12 cellular contexts compared by ENCODE assay signal in genomic region chr22:25061605-25062377, GRCh38.
DNase-seq lines count a peak whose midpoint lies in the region; ATAC-seq lines count a peak whose summit lies in the region.
"Had no signal": no experiment of that assay in that cellular context is flagged by ENCODE, and none has a peak within 500 bp of the region (broad histone marks: within the 10 kb centered on the region; RNA-seq: fewer than 3 reads in every experiment).

No MANE protein-coding gene starts in this region.

- no peak for DNase-seq in activated CD4-positive, alpha-beta T cell treated with anti-CD3 and anti-CD28 coated beads for 36 hours
- DNase-seq in activated CD4-positive, alpha-beta T cell treated with anti-CD3 and anti-CD28 coated beads, Interleukin-2, amount 50 U/mL, for 48 hours: no peak
- DNase-seq in T-helper 17 cell (no peak), trophoblast cell (no peak), ureter (ENCODE audit: low spot score) (no peak), 8988T (no peak), left ventricle myocardium superior (no peak)
- no peak for DNase-seq in effector memory CD4-positive, alpha-beta T cell
- DNase-seq: NCI-H2081 had no signal

- H3K27ac ChIP-seq in effector memory CD4-positive, alpha-beta T cell (ENCODE audit: insufficient read depth, low read length, poor library complexity, severe bottlenecking): peak overlapping the region; percentile 69
- H3K27ac ChIP-seq in trophoblast cell (ENCODE audit: low read depth, low read length): peak overlapping the region; percentile 56
- H3K27ac ChIP-seq: neutrophil, transverse colon had no signal

- H3K14ac ChIP-seq in trophoblast cell (ENCODE audit: low read length): peak overlapping the region; percentile 46

- no peaks in the 10 kb centered on the region for H3K27me3 Mint-ChIP-seq in activated CD4-positive, alpha-beta T cell treated with anti-CD3 and anti-CD28 coated beads for 36 hours
- H3K27me3 Mint-ChIP-seq in T-helper 17 cell: peaks cover 5% of the 10 kb centered on the region

- H4K12ac ChIP-seq in trophoblast cell (ENCODE audit: low read depth, low read length): no peak overlapping the region

- peak overlapping the region; percentile 5 for H2AK5ac ChIP-seq in trophoblast cell (ENCODE audit: low read length)

- peak overlapping the region; percentile 54 for H2BK12ac ChIP-seq in trophoblast cell (ENCODE audit: low read length)

- peak overlapping the region; percentile 90 for H3K27ac Mint-ChIP-seq in activated CD4-positive, alpha-beta T cell treated with anti-CD3 and anti-CD28 coated beads for 36 hours
- H3K27ac Mint-ChIP-seq in T-helper 17 cell: peak overlapping the region; percentile 99

- H3K9me3 Mint-ChIP-seq in activated CD4-positive, alpha-beta T cell treated with anti-CD3 and anti-CD28 coated beads for 36 hours (ENCODE audit: low read depth): no peaks in the 10 kb centered on the region

- peak overlapping the region; percentile 13 for H2BK5ac ChIP-seq in trophoblast cell (ENCODE audit: low read depth, low read length, poor library complexity)

- no peaks in the 10 kb centered on the region for H3K27me3 ChIP-seq in effector memory CD4-positive, alpha-beta T cell (replicated peaks; ENCODE audit: control insufficient read depth, insufficient read depth, low read length, poor library complexity, severe bottlenecking)
- H3K27me3 ChIP-seq in trophoblast cell (ENCODE audit: insufficient read depth, low read length): no peaks in the 10 kb centered on the region
- H3K27me3 ChIP-seq: transverse colon had no signal

- peak overlapping the region; percentile 68 for H2BK120ac ChIP-seq in trophoblast cell (ENCODE audit: insufficient read depth, low read length, poor library complexity)

- POLR2A ChIA-PET in activated CD4-positive, alpha-beta T cell treated with anti-CD3 and anti-CD28 coated beads for 36 hours (lab: Charles Lee): no interaction called here

- intact Hi-C loops in activated CD4-positive, alpha-beta T cell treated with anti-CD3 and anti-CD28 coated beads for 36 hours (cut with DNase I, micrococcal nuclease): loop anchor here (1.0 to 2.0 kb wide), 3 partner anchors 8 to 507 kb away; partner anchors contain the start of genes GUCD1 (in 1 of the 2) and SNRPD3 (in 1 of the 2)
- intact Hi-C loops in left ventricle myocardium superior (cut with micrococcal nuclease): no loop called here

- H3K9ac ChIP-seq in trophoblast cell (ENCODE audit: low read length): no peak overlapping the region

- ATAC-seq in activated CD4-positive, alpha-beta T cell treated with anti-CD3 and anti-CD28 coated beads for 36 hours: no peak
- ATAC-seq in T-helper 17 cell (no peak), left ventricle myocardium superior (no peak)
- ATAC-seq: left lobe of liver had no signal

- H3K79me1 ChIP-seq in trophoblast cell (ENCODE audit: low read length): peaks cover 13% of the 10 kb centered on the region

- WGBS in trophoblast cell (ENCODE audit: extremely low coverage, insufficient coverage, insufficient read length): no CpG with 5 or more reads among the region's 8 CpGs

- peaks cover 1% of the 10 kb centered on the region for H3K79me2 ChIP-seq in trophoblast cell (ENCODE audit: control insufficient read depth, insufficient read depth, low read length, poor library complexity)

- H3K18ac ChIP-seq in trophoblast cell (ENCODE audit: low read length): peak overlapping the region; percentile 67

- H3K4me3 ChIP-seq in effector memory CD4-positive, alpha-beta T cell (ENCODE audit: insufficient read depth, low read depth, low read length, poor library complexity, severe bottlenecking): no peak overlapping the region
- no peak overlapping the region for H3K4me3 ChIP-seq in trophoblast cell (ENCODE audit: low read depth, low read length)
- H3K4me3 ChIP-seq: transverse colon had no signal

- no peaks in the 10 kb centered on the region for H3K9me3 ChIP-seq in T-helper 17 cell (ENCODE audit: control insufficient read depth, low read length, poor library complexity, severe bottlenecking)
- H3K9me3 ChIP-seq in effector memory CD4-positive, alpha-beta T cell (ENCODE audit: control insufficient read depth, low read length): no peaks in the 10 kb centered on the region
- H3K9me3 ChIP-seq in trophoblast cell (ENCODE audit: insufficient read depth, low read depth, low read length): no peaks in the 10 kb centered on the region
- H3K9me3 ChIP-seq: neutrophil, transverse colon had no signal

- peak overlapping the region; percentile 72 for H4K91ac ChIP-seq in trophoblast cell (ENCODE audit: low read depth, low read length)

- peaks cover 36% of the 10 kb centered on the region for H3K4me1 ChIP-seq in effector memory CD4-positive, alpha-beta T cell (ENCODE audit: control insufficient read depth, insufficient read depth, low read length, poor library complexity, severe bottlenecking)
- H3K4me1 ChIP-seq in trophoblast cell (ENCODE audit: control insufficient read depth in 1 of 2, insufficient read depth in 2 of 2, low read length in 2 of 2): peaks cover 8 to 9% of the 10 kb centered on the region in 2 experiments
- H3K4me1 ChIP-seq: transverse colon had no signal

- no peaks in the 10 kb centered on the region for H3K36me3 ChIP-seq in effector memory CD4-positive, alpha-beta T cell (ENCODE audit: control insufficient read depth, insufficient read depth, low read length)
- H3K36me3 ChIP-seq in trophoblast cell (ENCODE audit: control insufficient read depth in 1 of 2, insufficient read depth in 2 of 2, low read length in 2 of 2): no peaks in the 10 kb centered on the region
- H3K36me3 ChIP-seq: neutrophil, transverse colon had no signal

- no peak overlapping the region for H3K23ac ChIP-seq in trophoblast cell (ENCODE audit: low read length)

- peaks cover 73% of the 10 kb centered on the region for H3K4me1 Mint-ChIP-seq in activated CD4-positive, alpha-beta T cell treated with anti-CD3 and anti-CD28 coated beads for 36 hours
- peaks cover 33% of the 10 kb centered on the region for H3K4me1 Mint-ChIP-seq in T-helper 17 cell

- H3K4me2 ChIP-seq in trophoblast cell (ENCODE audit: low read length): no peak overlapping the region

- H2AFZ ChIP-seq in trophoblast cell (ENCODE audit: insufficient read depth, low read length, poor library complexity): peak overlapping the region; percentile 61

- peak overlapping the region; percentile 71 for H3K4ac ChIP-seq in trophoblast cell (ENCODE audit: low read depth, low read length)

- H4K8ac ChIP-seq in trophoblast cell (ENCODE audit: low read depth, low read length): peak overlapping the region; percentile 82

- H3K36me3 Mint-ChIP-seq in activated CD4-positive, alpha-beta T cell treated with anti-CD3 and anti-CD28 coated beads for 36 hours (ENCODE audit: low read depth): no peaks in the 10 kb centered on the region
- no peaks in the 10 kb centered on the region for H3K36me3 Mint-ChIP-seq in T-helper 17 cell (ENCODE audit: low read depth)

- peak overlapping the region; percentile 56 for H3K4me3 Mint-ChIP-seq in activated CD4-positive, alpha-beta T cell treated with anti-CD3 and anti-CD28 coated beads for 36 hours
- H3K4me3 Mint-ChIP-seq in T-helper 17 cell: peak overlapping the region; percentile 84

- CTCF ChIA-PET in activated CD4-positive, alpha-beta T cell treated with anti-CD3 and anti-CD28 coated beads for 36 hours (lab: Charles Lee): interaction anchor here (1.0 to 2.3 kb wide), 4 partner anchors 8 to 20 kb away, joined by 3 to 14 read pairs (median 6); no protein-coding TSS in a partner anchor
